In genomic region chr12:14417717-14418116, GRCh38 we compare ENCODE assay signal across 8 cellular contexts. TPM values are rescaled to one million over a fixed set of nuclear protein-coding genes. Genes with fewer than 3 reads are reported as not detected.
DNase-seq lines count a peak whose midpoint lies in the region; FAIRE-seq and TF ChIP-seq lines count a peak whose summit lies in the region.

No MANE protein-coding gene starts in this region.

- H3K27me3 Mint-ChIP-seq in chondrocyte (ENCODE audit: low read depth) = no peaks in the 10 kb centered on the region

- H3K27ac Mint-ChIP-seq in chondrocyte (ENCODE audit: unreplicated experiment) = peak overlapping the region; percentile 67

- H3K4me1 ChIP-seq in kidney (ENCODE audit: control insufficient read depth in 1 of 2, insufficient read depth in 1 of 2, low read depth in 1 of 2, low read length in 2 of 2) = no peaks in the 10 kb centered on the region

- DNase-seq in AML-193 (lab: John Stamatoyannopoulos, UW) (peak; percentile 26), HT-29 (ENCODE audit: low spot score) (peak; percentile 59), chondrocyte (ENCODE audit: low spot score) (no peak), kidney (no peak), COR-L47 (lab: John Stamatoyannopoulos, UW) (no peak), NCI-H1092 (lab: John Stamatoyannopoulos, UW) (no peak)
- DNase-seq in activated CD4-positive, CD25-positive, alpha-beta regulatory T cell treated with anti-CD3 and anti-CD28 coated beads, Interleukin-2, amount 50 U/mL, for 72 hours = peak; percentile 53
- peak; percentile 22 to 34 for DNase-seq in stimulated activated CD4-positive, alpha-beta T cell treated with anti-CD3 and anti-CD28 coated beads, Interleukin-1b, Interleukin-23, amount 100 ng/mL, for 1 hour (ENCODE audit: low read depth in 2 of 2)

- H3K36me3 ChIP-seq in kidney (ENCODE audit: control insufficient read depth in 1 of 2, insufficient read depth in 2 of 2, low read length in 2 of 2) = peaks cover 2 to 3% of the 10 kb centered on the region in 2 donors

- peaks cover 0 to 9% of the 10 kb centered on the region in 2 donors for H3K9me3 ChIP-seq in kidney (ENCODE audit: control insufficient read depth in 1 of 2, low read length in 2 of 2)

- TF ChIP-seq CTCF in chondrocyte (IDR thresholded peaks at IDR 0.05) = no peak
- TF ChIP-seq CTCF in kidney (IDR thresholded peaks at IDR 0.05; ENCODE audit: borderline replicate concordance, extremely low read depth, insufficient read depth) = no peak

- H3K9me3 Mint-ChIP-seq in chondrocyte (ENCODE audit: low read depth) = peaks cover 23% of the 10 kb centered on the region

- H3K4me3 Mint-ChIP-seq in chondrocyte (ENCODE audit: unreplicated experiment) = peak overlapping the region; percentile 2

- H3K36me3 Mint-ChIP-seq in chondrocyte (ENCODE audit: low read depth) = peaks cover 11% of the 10 kb centered on the region

- peak; percentile 92 for FAIRE-seq in kidney (lab: Jason Lieb, UNC)

- H3K4me1 Mint-ChIP-seq in chondrocyte (ENCODE audit: low read depth) = peaks cover 25% of the 10 kb centered on the region

- no peak overlapping the region for H3K9ac ChIP-seq in kidney (ENCODE audit: low read length in 2 of 2)

- H3K27ac ChIP-seq in kidney (ENCODE audit: low read depth in 2 of 2, low read length in 2 of 2) = no peak overlapping the region

- intact Hi-C loops in kidney (cut with DNase I) = no loop called here

- H3K4me3 ChIP-seq in kidney (ENCODE audit: low read length in 2 of 2) = no peak overlapping the region

RNA-seq across cellular contexts. Expression of gene ATF7IP, which starts 52.2 kb away (rescaled TPM):
- 10.4 and 11.1 TPM in 2 replicates for total RNA-seq in HT-29 (2014; rRNA removed; shearing (Covaris generic))
- total RNA-seq in chondrocyte (45.9 to 79.9 TPM (median 50.4 TPM) in 3 replicates), kidney (97.1 TPM)
- polyA plus RNA-seq in kidney (ENCODE audit: insufficient read depth, low read depth, low replicate concordance) = 6.3 TPM

Comparison
In these comparisons a context has a peak if more than half of its experiments do, and no peak if none do; other contexts are left out.
1. DNase-seq: peak in AML-193 (2 of 2), HT-29 (single experiment), activated CD4-positive, CD25-positive, alpha-beta regulatory T cell treated with anti-CD3 and anti-CD28 coated beads, Interleukin-2, amount 50 U/mL, for 72 hours (single experiment) and stimulated activated CD4-positive, alpha-beta T cell treated with anti-CD3 and anti-CD28 coated beads, Interleukin-1b, Interleukin-23, amount 100 ng/mL, for 1 hour (2 of 2); none in chondrocyte (single experiment), kidney (single experiment), COR-L47 (single experiment) and NCI-H1092 (single experiment).